ENCODE assay signal across 19 cellular contexts in the genomic region with DNA sequence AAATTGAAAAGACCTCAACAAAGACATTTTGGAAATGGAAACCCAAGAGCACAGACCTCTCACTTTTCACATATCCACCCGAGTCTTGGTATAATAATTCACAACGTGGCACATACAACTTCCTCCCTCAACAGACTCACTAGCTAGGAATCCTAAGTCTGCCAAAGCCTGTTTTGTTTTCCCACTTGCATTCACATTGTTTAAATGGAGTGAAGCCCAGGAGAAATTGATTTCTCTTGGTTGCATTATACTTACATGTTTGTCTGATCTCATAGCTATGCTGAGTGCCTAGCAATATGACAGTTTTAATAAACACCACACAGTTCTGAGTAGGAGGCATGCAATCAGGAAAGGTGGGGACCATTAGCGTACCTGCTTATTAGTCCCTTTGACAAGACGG.
DNase-seq lines count a peak whose midpoint lies in the region; FAIRE-seq and TF ChIP-seq lines count a peak whose summit lies in the region.
"Had no signal": no experiment of that assay in that cellular context is flagged by ENCODE, and none has a peak within 500 bp of the region (broad histone marks: within the 10 kb centered on the region; RNA-seq: fewer than 3 reads in every experiment).

No MANE protein-coding gene starts in this region.

- TF ChIP-seq CTCF in AG04450 (IDR thresholded peaks at IDR 0.05; ENCODE audit: low read depth, low read length) (no peak), bronchial epithelial cell (IDR thresholded peaks at IDR 0.05; ENCODE audit: insufficient read depth, low read length, severe bottlenecking) (no peak), Peyer's patch (IDR thresholded peaks at IDR 0.05) (no peak)

- no peaks in the 10 kb centered on the region for H3K4me1 ChIP-seq in Peyer's patch
- H3K4me1 ChIP-seq: parathyroid adenoma had no signal

- DNase-seq in AG04450 (ENCODE audit: low read depth, low spot score): peak; percentile 41
- peak; percentile 10 for DNase-seq in H54 (ENCODE audit: insufficient read length, low spot score)
- DNase-seq in bronchial epithelial cell (ENCODE audit: low read depth): peak; percentile 15
- peak; percentile 28 for DNase-seq in iris pigment epithelial cell (ENCODE audit: low read depth)
- no peak for DNase-seq in Peyer's patch
- no peak for DNase-seq in 8988T
- no peak for DNase-seq in RCC 7860 (ENCODE audit: low spot score)
- DNase-seq in activated CD8-positive, alpha-beta memory T cell treated with anti-CD3 and anti-CD28 coated beads, Interleukin-2, amount 50 U/mL, for 4 hours: no peak
- DNase-seq: activated naive CD8-positive, alpha-beta T cell treated with anti-CD3 and anti-CD28 coated beads, Interleukin-2, amount 10 ng/mL, durations not matched to agents 7 days and 5 days; activated T-cell treated with anti-CD3 and anti-CD28 coated beads, Interleukin-2, amount 50 U/mL, for 24 hours; hypothalamus; left colon; NCI-H1694 treated with DMSO at 0.1 percent for 48 hours; NCI-H524; OCI-M1; stimulated activated naive CD4-positive, alpha-beta T cell treated with Interleukin-2 at 50 U/mL for 16 hours had no signal

- FAIRE-seq in H54 (lab: Jason Lieb, UNC) (peak; percentile 90), bronchial epithelial cell (lab: Jason Lieb, UNC) (no peak), RCC 7860 (lab: Jason Lieb, UNC) (no peak)
- FAIRE-seq: TTC549 had no signal

- CTCF ChIA-PET in AG04450 (lab: Charles Lee): interaction anchor here (1.6 to 3.0 kb wide), 3 partner anchors 8 to 514 kb away, joined by 6 to 17 read pairs (median 11); no protein-coding TSS in a partner anchor

- H3K27ac ChIP-seq in AG04450 (ENCODE audit: low read depth, low read length): no peak overlapping the region
- no peak overlapping the region for H3K27ac ChIP-seq in Peyer's patch
- H3K27ac ChIP-seq: HL-60, parathyroid adenoma had no signal

- H3K4me3 ChIP-seq in AG04450 (ENCODE audit: low read depth, low read length) (no peak overlapping the region), bronchial epithelial cell (ENCODE audit: low read depth, low read length) (no peak overlapping the region), Peyer's patch (no peak overlapping the region)

- H3K9me3 ChIP-seq in AG04450 (ENCODE audit: control insufficient read depth, insufficient read depth, low read length): no peaks in the 10 kb centered on the region
- H3K9me3 ChIP-seq in Peyer's patch: no peaks in the 10 kb centered on the region

- TF ChIP-seq POLR2A in H54 (IDR thresholded peaks at IDR 0.05; ENCODE audit: low read depth, low read length) (no peak), Peyer's patch (IDR thresholded peaks at IDR 0.05) (no peak)

- H3K36me3 ChIP-seq in bronchial epithelial cell (ENCODE audit: control insufficient read depth, insufficient read depth, low read length) (no peaks in the 10 kb centered on the region), Peyer's patch (no peaks in the 10 kb centered on the region)

- no peaks in the 10 kb centered on the region for H3K27me3 ChIP-seq in AG04450 (ENCODE audit: control insufficient read depth, insufficient read depth, low read length)
- no peaks in the 10 kb centered on the region for H3K27me3 ChIP-seq in bronchial epithelial cell (ENCODE audit: control insufficient read depth, insufficient read depth, low read length)
- H3K27me3 ChIP-seq in Peyer's patch: no peaks in the 10 kb centered on the region

- POLR2A ChIA-PET in AG04450 (lab: Yijun Ruan, JAX): interaction anchor here (1.4 kb wide), 1 partner anchor 32 kb away, joined by 5 read pairs; no protein-coding TSS in a partner anchor

Comparison
In these comparisons a context has a peak if more than half of its experiments do, and no peak if none do; other contexts are left out.
1. DNase-seq: peak in AG04450 (single experiment), H54 (single experiment), bronchial epithelial cell (single experiment) and iris pigment epithelial cell (single experiment); none in Peyer's patch (0 of 3), 8988T (single experiment), RCC 7860 (single experiment) and activated CD8-positive, alpha-beta memory T cell treated with anti-CD3 and anti-CD28 coated beads, Interleukin-2, amount 50 U/mL, for 4 hours (single experiment).